ENCODE assay signal across 2 cellular contexts in the genomic region with DNA sequence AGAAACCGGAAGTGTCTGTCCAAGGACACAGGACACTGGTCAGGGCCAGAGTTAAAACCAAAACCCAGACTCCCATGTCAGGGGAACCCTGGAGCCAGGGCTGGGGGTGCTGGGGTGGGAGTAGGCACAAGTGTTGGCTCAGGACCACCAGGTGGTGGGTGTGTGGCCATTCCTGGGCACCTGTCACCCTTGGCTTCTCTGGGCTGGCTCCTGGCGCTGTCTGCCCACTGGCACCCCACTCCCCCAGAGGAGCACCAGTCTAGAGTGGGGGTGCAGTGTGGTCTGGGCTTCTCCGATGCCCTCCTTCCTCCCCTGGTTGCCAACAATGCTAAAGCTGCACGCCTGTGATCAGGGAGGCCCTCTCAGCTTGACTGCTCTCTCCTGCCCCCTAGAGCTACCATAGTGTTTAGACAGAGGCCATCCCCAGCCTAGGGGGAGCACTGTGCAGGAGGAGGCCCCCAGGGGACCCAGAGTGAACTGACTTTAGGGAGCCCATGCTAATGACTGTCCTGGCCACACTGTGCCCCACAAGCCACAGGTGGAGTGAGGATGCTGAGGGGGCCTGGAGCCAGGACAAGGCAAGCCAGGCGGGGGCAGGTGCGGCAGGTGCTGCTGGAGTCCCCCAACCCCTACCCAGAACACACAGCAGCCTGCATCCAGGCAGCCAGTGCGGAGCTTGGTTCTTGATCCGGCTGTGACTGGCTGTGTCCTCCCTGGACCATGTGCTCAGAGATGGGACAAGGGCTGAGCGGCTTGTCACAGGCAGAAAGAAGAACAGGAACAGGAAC.
TF ChIP-seq lines count a peak whose summit lies in the region.

No MANE protein-coding gene starts in this region.

TF ChIP-seq in SK-N-SH, 30 proteins besides CTCF, POLR2A, EP300 and RAD21:
- TF ChIP-seq NFIC (IDR thresholded peaks at IDR 0.05; ENCODE audit: borderline replicate concordance) (no peak), RXRA (IDR thresholded peaks at IDR 0.05; ENCODE audit: borderline replicate concordance, low read depth) (no peak), MXI1 (IDR thresholded peaks at IDR 0.05; ENCODE audit: low read depth, low read length) (no peak), SMC3 (IDR thresholded peaks at IDR 0.05; ENCODE audit: low read depth, low read length) (peak; percentile 44), TEAD4 (IDR thresholded peaks at IDR 0.05; ENCODE audit: borderline replicate concordance, insufficient read depth) (no peak)

TF ChIP-seq in H1, 55 proteins besides CTCF, POLR2A, EP300 and RAD21:
- TF ChIP-seq MAX (IDR thresholded peaks at IDR 0.05) (peak; percentile 48; the same call in 1 of the 2 replicates), CTBP2 (IDR thresholded peaks at IDR 0.05; ENCODE audit: borderline replicate concordance, insufficient read depth, insufficient read length, low read length) (no peak)
